Comparison of ENCODE assay signal across 20 cellular contexts in the genomic region with DNA sequence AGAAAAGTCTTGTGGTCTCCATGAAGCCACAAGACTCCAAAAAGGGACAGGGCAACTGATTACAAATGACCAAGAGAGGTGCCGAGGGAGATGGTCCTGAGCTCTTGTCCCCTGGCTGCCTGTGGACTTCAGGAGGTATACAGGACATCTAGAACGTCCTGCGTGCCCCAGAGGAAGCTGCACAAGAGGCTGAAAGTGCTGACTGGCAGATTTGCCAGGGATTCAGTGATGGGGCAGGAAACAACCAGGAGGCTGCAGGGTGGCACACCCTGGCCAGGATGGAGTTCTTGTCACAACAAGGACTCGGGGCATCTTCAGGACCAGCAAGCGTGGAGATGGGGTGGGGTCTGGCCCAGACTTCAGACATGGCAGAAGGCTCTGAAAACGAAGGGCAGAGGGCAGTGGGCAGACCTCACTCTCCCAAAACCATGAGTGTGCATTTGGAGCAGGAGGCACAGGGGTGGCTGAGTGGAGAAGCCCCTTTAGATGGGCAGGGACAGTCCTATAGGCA. TPM values are rescaled to one million over a fixed set of nuclear protein-coding genes. Genes with fewer than 3 reads are reported as not detected.
"Had no signal": no experiment of that assay in that cellular context is flagged by ENCODE, and none has a peak within 500 bp of the region (broad histone marks: within the 10 kb centered on the region; RNA-seq: fewer than 3 reads in every experiment).

No MANE protein-coding gene starts in this region.

- H3K36me3 ChIP-seq: adrenal gland, colonic mucosa, lower lobe of right lung had no signal

- H3K4me1 ChIP-seq: adrenal gland, colonic mucosa, lower lobe of right lung, parathyroid adenoma had no signal

- H3K36me3 Mint-ChIP-seq: activated CD8-positive, alpha-beta memory T cell treated with anti-CD3 and anti-CD28 coated beads, Interleukin-2, amount 10 ng/mL, durations not matched to agents 7 days and 5 days; activated naive CD4-positive, alpha-beta T cell treated with anti-CD3 and anti-CD28 coated beads, Interleukin-2, amount 50 U/mL, for 24 hours; immature natural killer cell; naive B cell; T-cell; type B pancreatic cell had no signal

- H3K27ac Mint-ChIP-seq: activated CD8-positive, alpha-beta memory T cell treated with anti-CD3 and anti-CD28 coated beads, Interleukin-2, amount 10 ng/mL, durations not matched to agents 7 days and 5 days; activated naive CD4-positive, alpha-beta T cell treated with anti-CD3 and anti-CD28 coated beads, Interleukin-2, amount 50 U/mL, for 24 hours; immature natural killer cell; naive B cell; stimulated activated naive CD8-positive, alpha-beta T cell treated with anti-CD3 and anti-CD28 coated beads, Interleukin-15, Interleukin-2, amounts not matched to agents 100 ng/mL and 50 ng/mL, for 24 hours; T-cell; type B pancreatic cell had no signal

- H3K4me3 ChIP-seq: adrenal gland, colonic mucosa, lower lobe of right lung, SK-N-MC had no signal

- DNase-seq: activated CD4-positive, alpha-beta T cell treated with anti-CD3 and anti-CD28 coated beads, Interleukin-2, amount 50 U/mL, for 48 hours; activated CD8-positive, alpha-beta memory T cell treated with anti-CD3 and anti-CD28 coated beads, Interleukin-2, amount 10 ng/mL, durations not matched to agents 7 days and 5 days; activated T-cell treated with anti-CD3 and anti-CD28 coated beads, Interleukin-2, amount 50 U/mL, for 1 hour; adrenal gland; central memory CD4-positive, alpha-beta T cell; colonic mucosa; immature natural killer cell; left cardiac atrium; lower lobe of right lung; midbrain; naive B cell; retina; T-helper 9 cell had no signal

- H3K4me1 Mint-ChIP-seq: activated CD8-positive, alpha-beta memory T cell treated with anti-CD3 and anti-CD28 coated beads, Interleukin-2, amount 10 ng/mL, durations not matched to agents 7 days and 5 days; activated naive CD4-positive, alpha-beta T cell treated with anti-CD3 and anti-CD28 coated beads, Interleukin-2, amount 50 U/mL, for 24 hours; immature natural killer cell; naive B cell had no signal

- H3K9me3 ChIP-seq: adrenal gland, colonic mucosa, lower lobe of right lung had no signal

- H3K27ac ChIP-seq: adrenal gland, colonic mucosa, lower lobe of right lung, parathyroid adenoma, SK-N-MC had no signal

- H3K9me3 Mint-ChIP-seq: activated naive CD4-positive, alpha-beta T cell treated with anti-CD3 and anti-CD28 coated beads, Interleukin-2, amount 50 U/mL, for 24 hours; immature natural killer cell; naive B cell; stimulated activated naive CD8-positive, alpha-beta T cell treated with anti-CD3 and anti-CD28 coated beads, Interleukin-15, Interleukin-2, amounts not matched to agents 100 ng/mL and 50 ng/mL, for 24 hours; T-cell; type B pancreatic cell had no signal

- ATAC-seq: activated CD8-positive, alpha-beta memory T cell treated with anti-CD3 and anti-CD28 coated beads, Interleukin-2, amount 10 ng/mL, durations not matched to agents 7 days and 5 days; foreskin keratinocyte; left cardiac atrium; lower lobe of right lung; T-cell had no signal

- H3K27me3 ChIP-seq: colonic mucosa, foreskin keratinocyte had no signal

- H3K4me3 Mint-ChIP-seq: activated CD8-positive, alpha-beta memory T cell treated with anti-CD3 and anti-CD28 coated beads, Interleukin-2, amount 10 ng/mL, durations not matched to agents 7 days and 5 days; activated naive CD4-positive, alpha-beta T cell treated with anti-CD3 and anti-CD28 coated beads, Interleukin-2, amount 50 U/mL, for 24 hours; immature natural killer cell; naive B cell; stimulated activated naive CD8-positive, alpha-beta T cell treated with anti-CD3 and anti-CD28 coated beads, Interleukin-15, Interleukin-2, amounts not matched to agents 100 ng/mL and 50 ng/mL, for 24 hours; T-cell; type B pancreatic cell had no signal

RNA-seq across cellular contexts. Expression of a gene that starts 13.4 kb away (rescaled TPM):
- total RNA-seq: activated CD8-positive, alpha-beta memory T cell treated with anti-CD3 and anti-CD28 coated beads, Interleukin-2, amount 10 ng/mL, durations not matched to agents 7 days and 5 days had no signal
- polyA plus RNA-seq: immature natural killer cell had no signal
